ENCODE assay signal across 20 cellular contexts in genomic region chr12:105992849-105993740, GRCh38.
A peak's percentile ranks its signal among the peaks of the same experiment; 100 is the strongest.
DNase-seq lines count a peak whose midpoint lies in the region; ATAC-seq and TF ChIP-seq lines count a peak whose summit lies in the region.
"Had no signal": no experiment of that assay in that cellular context is flagged by ENCODE, and none has a peak within 500 bp of the region (broad histone marks: within the 10 kb centered on the region; RNA-seq: fewer than 3 reads in every experiment).

No MANE protein-coding gene starts in this region.

- no peak overlapping the region for H3K4me3 ChIP-seq in colonic mucosa
- H3K4me3 ChIP-seq in tibial artery = no peak overlapping the region
- H3K4me3 ChIP-seq: adrenal gland had no signal

- intact Hi-C loops in left cardiac atrium (cut with DNase I) = no loop called here
- intact Hi-C loops in colonic mucosa (cut with DNase I) = no loop called here
- intact Hi-C loops in tibial artery (cut with DNase I; ENCODE audit: low total_unique reads) = no loop called here

- H3K4me1 ChIP-seq in colonic mucosa (no peaks in the 10 kb centered on the region), tibial artery (no peaks in the 10 kb centered on the region)
- H3K4me1 ChIP-seq: adrenal gland had no signal

- H3K4me1 Mint-ChIP-seq in HFFc6 (ENCODE audit: low read depth) = peaks cover 51% of the 10 kb centered on the region
- H3K4me1 Mint-ChIP-seq: CD14-positive monocyte; naive thymus-derived CD8-positive, alpha-beta T cell had no signal

- H3K36me3 Mint-ChIP-seq in HFFc6 (ENCODE audit: low read depth) = peaks cover 5% of the 10 kb centered on the region; the same call in 1 of the 2 replicates
- H3K36me3 Mint-ChIP-seq: CD14-positive monocyte; naive thymus-derived CD8-positive, alpha-beta T cell had no signal

- ATAC-seq in left cardiac atrium = peak; percentile 15 to 59
- ATAC-seq: activated T-cell treated with anti-CD3 and anti-CD28 coated beads, Interleukin-2, amount 50 U/mL, for 4 hours; effector memory CD8-positive, alpha-beta T cell; naive thymus-derived CD8-positive, alpha-beta T cell; stimulated activated naive CD8-positive, alpha-beta T cell treated with anti-CD3 and anti-CD28 coated beads, Interleukin-15, Interleukin-2, amounts not matched to agents 100 U/mL and 50 U/mL, for 24 hours had no signal

- H3K27ac ChIP-seq in angular gyrus (ENCODE audit: low read depth, low read length) (peak overlapping the region; percentile 62), colonic mucosa (no peak overlapping the region), tibial artery (no peak overlapping the region)

- H3K27ac Mint-ChIP-seq in HFFc6 = peak overlapping the region; percentile 9; the same call in 1 of the 2 replicates
- H3K27ac Mint-ChIP-seq: effector memory CD8-positive, alpha-beta T cell; naive thymus-derived CD8-positive, alpha-beta T cell; T-helper 1 cell treated with Interleukin-12 subunit alpha and Interleukin-12 subunit beta and Interleukin-4 antibody, amounts not matched to agents 30 μg/mL and 1 μg/mL, for 36 hours had no signal

- H3K9me3 ChIP-seq in colonic mucosa (no peaks in the 10 kb centered on the region), tibial artery (no peaks in the 10 kb centered on the region)
- H3K9me3 ChIP-seq: adrenal gland had no signal

- peaks cover 1% of the 10 kb centered on the region for H3K27me3 Mint-ChIP-seq in HFFc6 (ENCODE audit: insufficient read depth)

- peak overlapping the region; percentile 2; the same call in 1 of the 2 replicates for H3K4me3 Mint-ChIP-seq in HFFc6
- H3K4me3 Mint-ChIP-seq: activated T-cell treated with anti-CD3 and anti-CD28 coated beads, Interleukin-2, amount 50 U/mL, for 4 hours; CD14-positive monocyte; effector memory CD8-positive, alpha-beta T cell; naive thymus-derived CD8-positive, alpha-beta T cell; T-helper 1 cell treated with Interleukin-12 subunit alpha and Interleukin-12 subunit beta and Interleukin-4 antibody, amounts not matched to agents 30 μg/mL and 1 μg/mL, for 36 hours had no signal

- TF ChIP-seq CTCF in HFFc6 (IDR thresholded peaks at IDR 0.05) (no peak), colonic mucosa (IDR thresholded peaks at IDR 0.05) (no peak), tibial artery (IDR thresholded peaks at IDR 0.05) (no peak)

- H3K36me3 ChIP-seq in colonic mucosa = no peaks in the 10 kb centered on the region
- H3K36me3 ChIP-seq in tibial artery = no peaks in the 10 kb centered on the region
- H3K36me3 ChIP-seq: adrenal gland had no signal

- no peaks in the 10 kb centered on the region for H3K27me3 ChIP-seq in colonic mucosa
- H3K27me3 ChIP-seq in tibial artery = no peaks in the 10 kb centered on the region
- H3K27me3 ChIP-seq: adrenal gland had no signal

- no peaks in the 10 kb centered on the region for H3K9me3 Mint-ChIP-seq in HFFc6
- H3K9me3 Mint-ChIP-seq: activated T-cell treated with anti-CD3 and anti-CD28 coated beads, Interleukin-2, amount 50 U/mL, for 4 hours; effector memory CD8-positive, alpha-beta T cell; T-helper 1 cell treated with Interleukin-12 subunit alpha and Interleukin-12 subunit beta and Interleukin-4 antibody, amounts not matched to agents 30 μg/mL and 1 μg/mL, for 36 hours had no signal

- peak; percentile 34 for DNase-seq in HFFc6
- DNase-seq in left cardiac atrium = no peak
- DNase-seq in pulmonary artery endothelial cell (ENCODE audit: low read depth, low spot score) = peak; percentile 2
- DNase-seq in colonic mucosa = no peak
- no peak for DNase-seq in activated CD4-positive, alpha-beta T cell treated with anti-CD3 and anti-CD28 coated beads for 48 hours
- DNase-seq in tibial artery = no peak
- no peak for DNase-seq in GDM1 (lab: John Stamatoyannopoulos, UW)
- DNase-seq: activated CD4-positive, alpha-beta T cell treated with anti-CD3 and anti-CD28 coated beads for 4 hours; activated T-cell treated with anti-CD3 and anti-CD28 coated beads, Interleukin-2, amount 50 U/mL, for 4 hours; adrenal gland; effector memory CD8-positive, alpha-beta T cell; EL; foreskin melanocyte; kidney; naive thymus-derived CD8-positive, alpha-beta T cell; NCI-H345; stimulated activated naive CD8-positive, alpha-beta T cell treated with anti-CD3 and anti-CD28 coated beads, Interleukin-15, Interleukin-2, amounts not matched to agents 100 U/mL and 50 U/mL, for 24 hours had no signal

- H3K9ac ChIP-seq in colonic mucosa (ENCODE audit: low read depth in 2 of 2, low read length in 2 of 2) = no peak overlapping the region

Comparison
In these comparisons a context has a peak if more than half of its experiments do, and no peak if none do; other contexts are left out.
1. DNase-seq: peak in HFFc6 (single experiment) and pulmonary artery endothelial cell (single experiment); none in left cardiac atrium (single experiment), colonic mucosa (single experiment), activated CD4-positive, alpha-beta T cell treated with anti-CD3 and anti-CD28 coated beads for 48 hours (single experiment), tibial artery (0 of 2) and GDM1 (single experiment).